ENCODE assay signal across 8 cellular contexts in the genomic region with DNA sequence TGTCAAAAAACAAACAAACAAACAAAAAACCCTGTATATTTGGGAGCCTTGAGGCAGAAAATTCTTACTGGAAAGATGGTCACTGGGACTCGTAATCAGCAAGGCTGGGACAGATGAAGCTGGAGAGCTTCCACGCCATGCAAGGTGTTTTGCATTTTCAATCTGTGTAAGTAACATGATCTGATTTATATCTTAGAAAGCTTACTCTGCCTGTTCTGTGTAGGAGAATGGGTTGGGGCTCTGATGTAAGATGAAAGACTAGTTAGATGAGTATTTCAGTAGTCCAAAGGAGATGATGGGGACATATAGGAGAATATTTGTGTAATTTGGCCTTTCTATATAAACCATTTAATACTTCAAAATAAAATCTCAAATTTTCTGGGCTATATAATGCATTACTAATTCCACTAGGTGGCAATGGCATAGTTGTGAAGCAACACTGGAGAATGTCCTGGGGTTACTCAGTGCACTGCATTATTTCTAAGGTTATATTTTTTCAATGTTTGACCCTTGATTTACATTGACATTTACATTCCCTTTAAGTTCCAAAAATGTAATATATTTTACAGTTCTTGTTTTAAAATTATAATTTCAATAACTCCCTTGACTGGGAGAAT. TPM values are rescaled to one million over a fixed set of nuclear protein-coding genes. Genes with fewer than 3 reads are reported as not detected.
A peak's percentile ranks its signal among the peaks of the same experiment; 100 is the strongest.
DNase-seq lines count a peak whose midpoint lies in the region; ATAC-seq and TF ChIP-seq lines count a peak whose summit lies in the region.

No MANE protein-coding gene starts in this region.

- peaks cover 2% of the 10 kb centered on the region for H3K4me1 Mint-ChIP-seq in progenitor cell of endocrine pancreas (ENCODE audit: low read depth)
- H3K4me1 Mint-ChIP-seq in activated naive CD4-positive, alpha-beta T cell treated with anti-CD3 and anti-CD28 coated beads, Interleukin-2, amount 10 ng/mL, durations not matched to agents 7 days and 5 days: no peaks in the 10 kb centered on the region

- BruUV-seq in A673 (replicated peaks; lab: Mats Ljungman, UMichigan): no TSS peak

- H3K9me3 Mint-ChIP-seq in progenitor cell of endocrine pancreas (ENCODE audit: low read depth): no peaks in the 10 kb centered on the region
- H3K9me3 Mint-ChIP-seq in activated naive CD4-positive, alpha-beta T cell treated with anti-CD3 and anti-CD28 coated beads, Interleukin-2, amount 10 ng/mL, durations not matched to agents 7 days and 5 days: no peaks in the 10 kb centered on the region

- H4K91ac ChIP-seq in neuronal stem cell (ENCODE audit: low read depth, low read length, poor library complexity): no peak overlapping the region

- H3K4me1 ChIP-seq in A673 (ENCODE audit: insufficient read depth, low read length, poor library complexity, severe bottlenecking) (no peaks in the 10 kb centered on the region), neuronal stem cell (ENCODE audit: control insufficient read depth in 2 of 2, insufficient read depth in 1 of 2, low read depth in 1 of 2, low read length in 2 of 2) (no peaks in the 10 kb centered on the region)

- no peak overlapping the region for H2BK15ac ChIP-seq in neuronal stem cell (ENCODE audit: low read length)

- no peak overlapping the region for H2AK5ac ChIP-seq in neuronal stem cell (ENCODE audit: low read depth, low read length)

- H3K14ac ChIP-seq in neuronal stem cell (ENCODE audit: low read length): no peak overlapping the region

- no peaks in the 10 kb centered on the region for H3K9me3 ChIP-seq in A673 (ENCODE audit: low read depth, low read length, poor library complexity, severe bottlenecking)
- no peaks in the 10 kb centered on the region for H3K9me3 ChIP-seq in neuronal stem cell (replicated peaks in 1 of 2; ENCODE audit: control insufficient read depth in 2 of 2, insufficient read depth in 1 of 2, low read depth in 1 of 2, low read length in 2 of 2)

- peak; percentile 64 for TF ChIP-seq CTCF in A673 (conservative IDR thresholded peaks at IDR 0.05; ENCODE audit: low read depth, low read length)
- peak; percentile 49 for TF ChIP-seq CTCF in cardiac fibroblast (IDR thresholded peaks at IDR 0.05; ENCODE audit: low read depth, low read length)
- TF ChIP-seq CTCF in progenitor cell of endocrine pancreas (IDR thresholded peaks at IDR 0.05; ENCODE audit: unreplicated experiment): peak; percentile 50

- intact Hi-C loops in A673 (cut with micrococcal nuclease; ENCODE audit: unreplicated experiment): loop anchor here (5.0 to 10.0 kb wide), 3 partner anchors 119 to 296 kb away; a partner anchor contains a TSS

- no peak overlapping the region for H3K9ac ChIP-seq in neuronal stem cell (ENCODE audit: low read depth, low read length, poor library complexity)

- H3K4me3 ChIP-seq in A673 (ENCODE audit: low read depth, low read length, poor library complexity, severe bottlenecking) (no peak overlapping the region), cardiac fibroblast (replicated peaks in 1 of 2; ENCODE audit: low read depth in 2 of 2, low read length in 2 of 2) (no peak overlapping the region), neuronal stem cell (ENCODE audit: low read length in 2 of 2) (no peak overlapping the region)

- H3K36me3 ChIP-seq in A673 (ENCODE audit: insufficient read depth, low read length, poor library complexity, severe bottlenecking) (no peaks in the 10 kb centered on the region), neuronal stem cell (replicated peaks in 1 of 2; ENCODE audit: control insufficient read depth in 2 of 2, insufficient read depth in 2 of 2, low read length in 2 of 2) (no peaks in the 10 kb centered on the region)

- CTCF ChIA-PET in A673 (lab: Charles Lee): no interaction called here
- CTCF ChIA-PET in activated naive CD4-positive, alpha-beta T cell treated with anti-CD3 and anti-CD28 coated beads, Interleukin-2, amount 10 ng/mL, durations not matched to agents 7 days and 5 days (lab: Charles Lee): interaction anchor here (0.8 kb wide), 1 partner anchor 292 kb away, joined by 3 read pairs; no protein-coding TSS in a partner anchor

- H3K27ac ChIP-seq in A673 (ENCODE audit: low read depth, low read length, poor library complexity, severe bottlenecking) (no peak overlapping the region), neuronal stem cell (replicated peaks; ENCODE audit: low read length) (no peak overlapping the region)

- no CpG with 5 or more reads among the region's 2 CpGs for WGBS in neuronal stem cell (ENCODE audit: extremely low coverage in 2 of 2, insufficient read length in 2 of 2, insufficient replicate concordance in 1 of 2), 2 donors

- H3K27ac Mint-ChIP-seq in progenitor cell of endocrine pancreas: no peak overlapping the region
- H3K27ac Mint-ChIP-seq in activated naive CD4-positive, alpha-beta T cell treated with anti-CD3 and anti-CD28 coated beads, Interleukin-2, amount 10 ng/mL, durations not matched to agents 7 days and 5 days: no peak overlapping the region

- H3K4me2 ChIP-seq in neuronal stem cell (ENCODE audit: insufficient read depth, low read length, poor library complexity, severe bottlenecking): no peak overlapping the region

- no peak overlapping the region for H2BK5ac ChIP-seq in neuronal stem cell (ENCODE audit: low read length)

- peak; percentile 72 for ATAC-seq in GM18511 (IDR thresholded peaks at IDR 0.05; ENCODE audit: unreplicated experiment)

- H3K36me3 Mint-ChIP-seq in progenitor cell of endocrine pancreas (ENCODE audit: insufficient read depth): no peaks in the 10 kb centered on the region
- H3K36me3 Mint-ChIP-seq in activated naive CD4-positive, alpha-beta T cell treated with anti-CD3 and anti-CD28 coated beads, Interleukin-2, amount 10 ng/mL, durations not matched to agents 7 days and 5 days: no peaks in the 10 kb centered on the region

- in situ Hi-C loops in KBM-7 (cut with MboI; ENCODE audit: low pct_unique_long_range_greater_than_20kb, low sequenced_read_pairs): no loop called here

- no peak overlapping the region for H2BK12ac ChIP-seq in neuronal stem cell (ENCODE audit: low read length)

- H3K18ac ChIP-seq in neuronal stem cell (ENCODE audit: low read length): no peak overlapping the region

- no peak overlapping the region for H3K4ac ChIP-seq in neuronal stem cell (ENCODE audit: low read length)

- peak; percentile 39 for DNase-seq in A673 (ENCODE audit: low spot score)
- peak; percentile 16 for DNase-seq in KBM-7
- peak; percentile 53 to 54 for DNase-seq in cardiac fibroblast (ENCODE audit: low read depth in 2 of 2)
- DNase-seq in progenitor cell of endocrine pancreas (ENCODE audit: low spot score, unreplicated experiment): no peak
- DNase-seq in activated effector memory CD4-positive, alpha-beta T cell treated with Interleukin-2 at 50 U/mL for 16 hours: no peak
- no peak for DNase-seq in neuronal stem cell (ENCODE audit: low spot score)
- DNase-seq in activated naive CD4-positive, alpha-beta T cell treated with anti-CD3 and anti-CD28 coated beads, Interleukin-2, amount 10 ng/mL, durations not matched to agents 7 days and 5 days: no peak

- no peak overlapping the region for H2AFZ ChIP-seq in neuronal stem cell (ENCODE audit: low read length)

- H3K27me3 ChIP-seq in A673 (replicated peaks; ENCODE audit: insufficient read depth, low read depth, low read length, poor library complexity) (no peaks in the 10 kb centered on the region), neuronal stem cell (ENCODE audit: control insufficient read depth in 3 of 3, insufficient read depth in 3 of 3, low read depth in 1 of 3, low read length in 3 of 3) (peaks cover 0 to 3% (median 0%) of the 10 kb centered on the region in 3 experiments)

- POLR2A ChIA-PET in A673 (lab: Charles Lee; ENCODE audit: low non-redundant PET): no interaction called here

- no peak overlapping the region for H3K23ac ChIP-seq in neuronal stem cell (ENCODE audit: low read depth, low read length, poor library complexity)

- no peak overlapping the region for H2BK120ac ChIP-seq in neuronal stem cell (ENCODE audit: low read depth, low read length)

- no peak overlapping the region for H3K4me3 Mint-ChIP-seq in progenitor cell of endocrine pancreas (ENCODE audit: low read depth)
- no peak overlapping the region for H3K4me3 Mint-ChIP-seq in activated naive CD4-positive, alpha-beta T cell treated with anti-CD3 and anti-CD28 coated beads, Interleukin-2, amount 10 ng/mL, durations not matched to agents 7 days and 5 days

- no peaks in the 10 kb centered on the region for H3K79me1 ChIP-seq in neuronal stem cell (ENCODE audit: low read depth, low read length)

- no peaks in the 10 kb centered on the region for H3K27me3 Mint-ChIP-seq in progenitor cell of endocrine pancreas
- H3K27me3 Mint-ChIP-seq in activated naive CD4-positive, alpha-beta T cell treated with anti-CD3 and anti-CD28 coated beads, Interleukin-2, amount 10 ng/mL, durations not matched to agents 7 days and 5 days: peaks cover 4% of the 10 kb centered on the region

- no peak overlapping the region for H4K8ac ChIP-seq in neuronal stem cell (ENCODE audit: low read depth, low read length)

RNA-seq across cellular contexts. Expression of a gene that starts 21.9 kb away (rescaled TPM):
- total RNA-seq in A673 (2021) (9.1 and 9.8 TPM in 2 replicates), progenitor cell of endocrine pancreas (27.6 and 29.5 TPM in 2 replicates)
- polyA plus RNA-seq in neuronal stem cell (2013, experiment 1 of 2): 6.1 TPM
- 5.8 TPM for polyA plus RNA-seq in neuronal stem cell (2013, experiment 2 of 2)

Comparison
In these comparisons a context has a peak if more than half of its experiments do, and no peak if none do; other contexts are left out.
1. DNase-seq: peak in A673 (single experiment), KBM-7 (single experiment) and cardiac fibroblast (2 of 2); none in progenitor cell of endocrine pancreas (single experiment), activated effector memory CD4-positive, alpha-beta T cell treated with Interleukin-2 at 50 U/mL for 16 hours (single experiment), neuronal stem cell (single experiment) and activated naive CD4-positive, alpha-beta T cell treated with anti-CD3 and anti-CD28 coated beads, Interleukin-2, amount 10 ng/mL, durations not matched to agents 7 days and 5 days (single experiment).
2. Peak in every context shown above with its lines, with median percentiles within 50 percentile points of each other: CTCF ChIP-seq.